ENCODE assay signal across 8 cellular contexts in genomic region chr15:41416162-41416741, GRCh38. TPM values are rescaled to one million over a fixed set of nuclear protein-coding genes. Genes with fewer than 3 reads are reported as not detected.
DNase-seq lines count a peak whose midpoint lies in the region; ATAC-seq and TF ChIP-seq lines count a peak whose summit lies in the region.

No MANE protein-coding gene starts in this region.

- intact Hi-C loops in Right ventricle myocardium inferior (cut with DNase I) (no loop called here), cardiac septum (cut with DNase I) (loop anchor here (1.0 kb wide), 1 partner anchor 14 kb away; the partner anchor contains the start of gene NDUFAF1)

- H3K4me1 ChIP-seq in Peyer's patch (peaks cover 0 to 15% (median 8%) of the 10 kb centered on the region in 4 donors), osteoblast (ENCODE audit: insufficient read depth, low read length) (peaks cover 11% of the 10 kb centered on the region)

- peak overlapping the region; percentile 84 to 90 (median 88) for H3K27ac ChIP-seq in Peyer's patch
- H3K27ac ChIP-seq in osteoblast (ENCODE audit: low read depth, low read length): peak overlapping the region; percentile 82

- TF ChIP-seq CTCF in Peyer's patch (IDR thresholded peaks at IDR 0.05) (no peak), epithelial cell of proximal tubule (conservative IDR thresholded peaks at IDR 0.05; ENCODE audit: low read depth, low read length) (no peak), osteoblast (IDR thresholded peaks at IDR 0.05; ENCODE audit: extremely low read depth, low read depth, low read length) (no peak)

- peak overlapping the region; percentile 90 to 98 (median 96) for H3K4me3 ChIP-seq in Peyer's patch
- H3K4me3 ChIP-seq in epithelial cell of proximal tubule (ENCODE audit: low read depth, low read length): peak overlapping the region; percentile 74
- peak overlapping the region; percentile 98 for H3K4me3 ChIP-seq in osteoblast (ENCODE audit: insufficient read depth, low read length)

- peak overlapping the region; percentile 100 for H3K4me2 ChIP-seq in osteoblast (ENCODE audit: insufficient read depth, low read length)

- H2AFZ ChIP-seq in osteoblast (ENCODE audit: low read length): peak overlapping the region; percentile 99

- no peaks in the 10 kb centered on the region for H3K9me3 ChIP-seq in Peyer's patch
- no peaks in the 10 kb centered on the region for H3K9me3 ChIP-seq in osteoblast (ENCODE audit: low read depth, low read length)

- ATAC-seq in Right ventricle myocardium inferior (peak; percentile 18), HG02798 (IDR thresholded peaks at IDR 0.05; ENCODE audit: poor library complexity, unreplicated experiment) (no peak)

- peaks cover 54% of the 10 kb centered on the region for H3K79me2 ChIP-seq in osteoblast (ENCODE audit: insufficient read depth, low read length)

- H3K27me3 ChIP-seq in Peyer's patch (no peaks in the 10 kb centered on the region), osteoblast (ENCODE audit: insufficient read depth, low read length) (no peaks in the 10 kb centered on the region)

- no peak for TF ChIP-seq POLR2A in Peyer's patch (IDR thresholded peaks at IDR 0.05)

- H3K36me3 ChIP-seq in Peyer's patch: no peaks in the 10 kb centered on the region
- no peaks in the 10 kb centered on the region for H3K36me3 ChIP-seq in osteoblast (ENCODE audit: insufficient read depth, low read length)

- peaks cover 32% of the 10 kb centered on the region for H4K20me1 ChIP-seq in osteoblast (ENCODE audit: insufficient read depth, low read length)

- DNase-seq in Right ventricle myocardium inferior (ENCODE audit: missing footprints) (no peak), cardiac septum (ENCODE audit: low spot score) (no peak), Peyer's patch (no peak), epithelial cell of proximal tubule (ENCODE audit: low read depth) (no peak), osteoblast (ENCODE audit: insufficient read length, low spot score, missing footprints) (no peak), D341Med (ENCODE audit: low spot score) (no peak), inferior parietal cortex (ENCODE audit: extremely low spot score) (no peak)

RNA-seq across cellular contexts. Expression of gene RTF1, which starts 0.6 kb away (rescaled TPM):
- total RNA-seq in Right ventricle myocardium inferior (20.9 TPM), cardiac septum (26.8 TPM), Peyer's patch (10 to 100 TPM; 15.2 to 33.0 (median 23.8) TPM), epithelial cell of proximal tubule (22.1 and 23.5 TPM in 2 replicates), osteoblast (26.1 and 29.2 TPM in 2 replicates)

RNA-seq across cellular contexts. Expression of gene NDUFAF1, which starts 14.0 kb away (rescaled TPM):
- total RNA-seq in Right ventricle myocardium inferior (71.9 TPM), cardiac septum (29.7 TPM), Peyer's patch (10 to 100 TPM in 3 of 4 donors, 1 to 10 TPM in 1; 9.9 to 16.6 (median 12.5) TPM), epithelial cell of proximal tubule (17.6 and 21.0 TPM in 2 replicates), osteoblast (21.4 and 22.4 TPM in 2 replicates)
